15 cellular contexts compared by ENCODE assay signal in the genomic region with DNA sequence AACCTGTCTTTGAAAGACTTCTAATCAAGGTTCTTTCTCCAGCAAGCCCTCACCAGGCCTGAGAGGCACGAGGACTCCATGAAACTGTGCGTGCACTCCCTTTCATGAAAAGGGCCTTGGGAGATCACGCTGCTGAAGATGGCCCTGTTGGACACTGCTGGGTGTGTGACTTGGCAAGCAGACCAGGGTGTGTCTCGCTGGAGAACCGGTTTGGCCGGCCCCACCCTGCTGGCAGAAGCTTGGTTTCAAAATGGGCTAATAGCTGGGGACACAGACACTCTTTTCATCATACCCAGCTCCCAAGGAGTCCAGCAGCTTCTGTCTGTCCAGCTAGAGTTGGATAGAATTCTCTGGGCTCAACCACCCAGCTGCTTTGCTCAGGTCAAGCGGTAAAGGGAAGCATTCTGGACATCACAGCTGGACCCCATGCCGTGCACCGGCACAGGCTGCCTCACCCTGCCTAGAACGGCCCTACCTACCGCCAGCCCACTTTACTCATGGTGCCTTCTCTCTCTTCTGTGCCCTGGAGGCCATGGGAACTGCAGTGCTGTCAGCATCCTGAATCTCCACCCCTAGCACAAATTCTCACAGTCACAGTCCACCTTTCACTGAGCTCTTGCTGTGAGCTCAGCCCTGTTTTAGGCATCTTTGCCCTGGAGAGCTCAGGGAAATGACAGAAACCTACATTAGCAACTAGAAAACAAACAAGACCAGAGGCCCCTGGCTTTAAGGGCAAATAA. TPM values are rescaled to one million over a fixed set of nuclear protein-coding genes. Genes with fewer than 3 reads are reported as not detected.
DNase-seq lines count a peak whose midpoint lies in the region; ATAC-seq lines count a peak whose summit lies in the region.
"Had no signal": no experiment of that assay in that cellular context is flagged by ENCODE, and none has a peak within 500 bp of the region (broad histone marks: within the 10 kb centered on the region; RNA-seq: fewer than 3 reads in every experiment).

No MANE protein-coding gene starts in this region.

- intact Hi-C loops in left colon (cut with DNase I, micrococcal nuclease) = no loop called here

- DNase-seq in NCI-H2081 (lab: John Stamatoyannopoulos, UW) = peak; percentile 29 to 31
- DNase-seq in NCI-H2081 treated with DMSO at 0.1 percent for 48 hours (lab: John Stamatoyannopoulos, UW) = no peak
- DNase-seq in NCI-H748 treated with DMSO at 0.1 percent for 48 hours (lab: John Stamatoyannopoulos, UW) = peak; percentile 85
- peak; percentile 79 to 82 for DNase-seq in left colon
- DNase-seq in ureter (ENCODE audit: low spot score) = peak; percentile 53
- no peak for DNase-seq in NCI-H2107 treated with DMSO at 0.1 percent for 48 hours (lab: John Stamatoyannopoulos, UW; ENCODE audit: unreplicated experiment)
- DNase-seq in SK-N-DZ (ENCODE audit: low spot score) = no peak
- no peak for DNase-seq in stimulated activated CD4-positive, alpha-beta T cell treated with anti-CD3 and anti-CD28 coated beads, Interleukin-15, amount 100 ng/mL, for 24 hours
- DNase-seq: ACHN; activated gamma-delta T cell treated with Interleukin-2 at 50 U/mL for 16 hours; foreskin melanocyte; NCI-H226; nucleus accumbens; stimulated activated CD4-positive, alpha-beta T cell treated with anti-CD3 and anti-CD28 coated beads, Interleukin-1b, Interleukin-23, amount 100 ng/mL, for 48 hours; stimulated activated naive CD4-positive, alpha-beta T cell had no signal

- ATAC-seq in left colon = peak; percentile 86

RNA-seq across cellular contexts. Expression of gene PKP1, which starts 24.6 kb away (rescaled TPM):
- total RNA-seq in left colon = under 1 TPM; 0.18 to 0.42 TPM
- 58.1 TPM for total RNA-seq in ureter
- 0.14 and 0.23 TPM in 2 replicates for polyA plus RNA-seq in SK-N-DZ (2014; cell fraction: cytosol; rRNA removed)
- polyA plus RNA-seq in SK-N-DZ (2014; cell fraction: nucleus; rRNA removed) = 0.15 and 0.35 TPM in 2 replicates

Comparison
In these comparisons a context has a peak if more than half of its experiments do, and no peak if none do; other contexts are left out.
1. DNase-seq: peak in NCI-H2081 (2 of 2), NCI-H748 treated with DMSO at 0.1 percent for 48 hours (single experiment), left colon (2 of 2) and ureter (single experiment); none in NCI-H2081 treated with DMSO at 0.1 percent for 48 hours (single experiment), NCI-H2107 treated with DMSO at 0.1 percent for 48 hours (single experiment), SK-N-DZ (single experiment) and stimulated activated CD4-positive, alpha-beta T cell treated with anti-CD3 and anti-CD28 coated beads, Interleukin-15, amount 100 ng/mL, for 24 hours (single experiment).
2. RNA of gene PKP1, which starts 24.6 kb away (total RNA-seq): 58.1 TPM in ureter (single experiment); 0.18 to 0.42 TPM in left colon; every median in the first group is over 10 times any median in the second.